In the genomic region with DNA sequence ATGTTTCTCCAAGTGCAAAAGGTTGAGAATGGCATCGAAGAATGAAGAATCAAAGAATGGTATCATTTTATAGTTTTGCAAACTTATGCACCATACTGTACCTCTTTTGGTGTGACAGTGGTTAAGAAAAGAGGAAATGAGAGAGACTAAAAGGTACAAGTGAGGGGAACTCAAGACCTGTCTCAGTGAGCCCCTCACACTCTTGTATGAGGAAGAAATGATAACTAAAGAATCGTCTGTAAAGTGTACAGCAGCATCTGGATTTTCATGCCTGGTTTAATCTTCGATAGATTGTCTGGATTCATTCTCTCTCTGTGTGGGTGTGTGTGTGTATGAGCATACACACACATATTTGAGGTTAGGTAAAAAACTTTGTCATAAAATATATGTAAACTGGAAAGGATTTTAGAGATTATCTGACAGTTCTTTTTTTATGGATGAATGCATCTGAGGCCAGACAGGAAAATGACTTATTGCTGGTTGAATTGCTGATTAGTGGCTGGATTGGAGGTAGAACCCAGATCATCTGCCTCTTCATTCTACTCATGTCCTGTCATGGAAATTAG, we compare ENCODE assay signal across 8 cellular contexts. TPM values are rescaled to one million over a fixed set of nuclear protein-coding genes. Genes with fewer than 3 reads are reported as not detected.
DNase-seq lines count a peak whose midpoint lies in the region; ATAC-seq and TF ChIP-seq lines count a peak whose summit lies in the region.

No MANE protein-coding gene starts in this region.

- 63 to 80% methylated on average over 3 of the region's 3 CpGs for WGBS in body of pancreas, 2 donors
- 56 to 64% (median 57%) methylated on average over 3 of the region's 3 CpGs for WGBS in ovary, 3 donors

- H4K20me1 ChIP-seq in BLaER1 = no peaks in the 10 kb centered on the region

- H3K27me3 ChIP-seq in BLaER1 = no peaks in the 10 kb centered on the region
- no peaks in the 10 kb centered on the region for H3K27me3 ChIP-seq in body of pancreas
- H3K27me3 ChIP-seq in ovary = no peaks in the 10 kb centered on the region

- no peak overlapping the region for H3K9ac ChIP-seq in BLaER1

- H3K4me1 ChIP-seq in BLaER1 = peaks cover 80% of the 10 kb centered on the region
- peaks cover 25% of the 10 kb centered on the region for H3K4me1 ChIP-seq in body of pancreas
- H3K4me1 ChIP-seq in ovary (ENCODE audit: insufficient read depth) = peaks cover 14% of the 10 kb centered on the region

- H3K4me3 Mint-ChIP-seq in activated T-helper 2 cell treated with anti-CD3 and anti-CD28 coated beads, Interferon-gamma antibody, Interleukin-2, Interleukin-4, amounts not matched to agents 10 μg/mL and 5 μg/mL and 100 μg/mL, durations not matched to agents 14 hours and 24 hours and 36 hours (ENCODE audit: low read depth) = no peak overlapping the region
- peak overlapping the region; percentile 69 to 72 for H3K4me3 Mint-ChIP-seq in stimulated activated naive CD8-positive, alpha-beta T cell treated with anti-CD3 and anti-CD28 coated beads, Interleukin-15, amount 100 ng/mL, for 72 hours

- H3K4me3 ChIP-seq in BLaER1 (no peak overlapping the region), body of pancreas (no peak overlapping the region), ovary (no peak overlapping the region)

- peak overlapping the region; percentile 89 for H3K4me2 ChIP-seq in BLaER1

- ATAC-seq in GM19328 (IDR thresholded peaks at IDR 0.05; ENCODE audit: unreplicated experiment) = peak; percentile 45
- peak; percentile 70 for ATAC-seq in HG03175 (IDR thresholded peaks at IDR 0.05; ENCODE audit: unreplicated experiment)
- ATAC-seq in stimulated activated naive CD8-positive, alpha-beta T cell treated with anti-CD3 and anti-CD28 coated beads, Interleukin-15, amount 100 ng/mL, for 72 hours = no peak
- no peak for ATAC-seq in body of pancreas

- TF ChIP-seq CTCF in body of pancreas (IDR thresholded peaks at IDR 0.05) = no peak
- no peak for TF ChIP-seq CTCF in ovary (IDR thresholded peaks at IDR 0.05)

- no peak for DNase-seq in activated T-helper 2 cell treated with anti-CD3 and anti-CD28 coated beads, Interferon-gamma antibody, Interleukin-2, Interleukin-4, amounts not matched to agents 10 μg/mL and 5 μg/mL and 100 μg/mL, durations not matched to agents 14 hours and 24 hours and 36 hours (ENCODE audit: low spot score)
- DNase-seq in stimulated activated naive CD8-positive, alpha-beta T cell treated with anti-CD3 and anti-CD28 coated beads, Interleukin-15, amount 100 ng/mL, for 72 hours = no peak
- no peak for DNase-seq in body of pancreas
- DNase-seq in ovary = no peak
- no peak for DNase-seq in activated effector memory CD4-positive, alpha-beta T cell treated with anti-CD3 and anti-CD28 coated beads, Interleukin-2, amount 50 U/mL, for 16 hours

- H3K36me3 Mint-ChIP-seq in activated T-helper 2 cell treated with anti-CD3 and anti-CD28 coated beads, Interferon-gamma antibody, Interleukin-2, Interleukin-4, amounts not matched to agents 10 μg/mL and 5 μg/mL and 100 μg/mL, durations not matched to agents 14 hours and 24 hours and 36 hours (ENCODE audit: low read depth) = peaks cover 50% of the 10 kb centered on the region

- H3K27ac ChIP-seq in BLaER1 (0 out of 2 replicates have a peak overlapping the region, but pooled peaks have one; percentile 53), body of pancreas (no peak overlapping the region), ovary (no peak overlapping the region)

- intact Hi-C loops in activated T-helper 2 cell treated with anti-CD3 and anti-CD28 coated beads, Interferon-gamma antibody, Interleukin-2, Interleukin-4, amounts not matched to agents 10 μg/mL and 5 μg/mL and 100 μg/mL, durations not matched to agents 14 hours and 24 hours and 36 hours (cut with micrococcal nuclease) = no loop called here
- intact Hi-C loops in body of pancreas (cut with DNase I) = no loop called here
- intact Hi-C loops in ovary (cut with DNase I) = loop anchor here in 1 of 4 donors (10.0 kb wide), 1 partner anchor 266 kb away; no protein-coding TSS in a partner anchor

- TF ChIP-seq POLR2A in body of pancreas (IDR thresholded peaks at IDR 0.05) (no peak), ovary (IDR thresholded peaks at IDR 0.05) (no peak)

- H3K4me1 Mint-ChIP-seq in activated T-helper 2 cell treated with anti-CD3 and anti-CD28 coated beads, Interferon-gamma antibody, Interleukin-2, Interleukin-4, amounts not matched to agents 10 μg/mL and 5 μg/mL and 100 μg/mL, durations not matched to agents 14 hours and 24 hours and 36 hours (ENCODE audit: low read depth) = peaks cover 60% of the 10 kb centered on the region
- H3K4me1 Mint-ChIP-seq in stimulated activated naive CD8-positive, alpha-beta T cell treated with anti-CD3 and anti-CD28 coated beads, Interleukin-15, amount 100 ng/mL, for 72 hours = peaks cover 64% of the 10 kb centered on the region

- peak overlapping the region; percentile 36 for H3K27ac Mint-ChIP-seq in activated T-helper 2 cell treated with anti-CD3 and anti-CD28 coated beads, Interferon-gamma antibody, Interleukin-2, Interleukin-4, amounts not matched to agents 10 μg/mL and 5 μg/mL and 100 μg/mL, durations not matched to agents 14 hours and 24 hours and 36 hours
- H3K27ac Mint-ChIP-seq in stimulated activated naive CD8-positive, alpha-beta T cell treated with anti-CD3 and anti-CD28 coated beads, Interleukin-15, amount 100 ng/mL, for 72 hours = no peak overlapping the region

- H3K27me3 Mint-ChIP-seq in activated T-helper 2 cell treated with anti-CD3 and anti-CD28 coated beads, Interferon-gamma antibody, Interleukin-2, Interleukin-4, amounts not matched to agents 10 μg/mL and 5 μg/mL and 100 μg/mL, durations not matched to agents 14 hours and 24 hours and 36 hours (ENCODE audit: low read depth) = no peaks in the 10 kb centered on the region
- H3K27me3 Mint-ChIP-seq in stimulated activated naive CD8-positive, alpha-beta T cell treated with anti-CD3 and anti-CD28 coated beads, Interleukin-15, amount 100 ng/mL, for 72 hours = no peaks in the 10 kb centered on the region

- H3K36me3 ChIP-seq in BLaER1 (peaks cover 6% of the 10 kb centered on the region; the same call in 1 of the 2 replicates), body of pancreas (replicated peaks in 1 of 2; ENCODE audit: insufficient read depth in 1 of 2, low read depth in 2 of 2) (no peaks in the 10 kb centered on the region), ovary (no peaks in the 10 kb centered on the region)

- H3K9me3 ChIP-seq in BLaER1 (peaks cover 7% of the 10 kb centered on the region), body of pancreas (no peaks in the 10 kb centered on the region), ovary (no peaks in the 10 kb centered on the region)

- H3K9me3 Mint-ChIP-seq in activated T-helper 2 cell treated with anti-CD3 and anti-CD28 coated beads, Interferon-gamma antibody, Interleukin-2, Interleukin-4, amounts not matched to agents 10 μg/mL and 5 μg/mL and 100 μg/mL, durations not matched to agents 14 hours and 24 hours and 36 hours = no peaks in the 10 kb centered on the region
- H3K9me3 Mint-ChIP-seq in stimulated activated naive CD8-positive, alpha-beta T cell treated with anti-CD3 and anti-CD28 coated beads, Interleukin-15, amount 100 ng/mL, for 72 hours = no peaks in the 10 kb centered on the region

- TF ChIP-seq EP300 in ovary (IDR thresholded peaks at IDR 0.05) = no peak

RNA-seq across cellular contexts. Expression of a gene that starts 15.9 kb away (rescaled TPM):
- total RNA-seq in activated T-helper 2 cell treated with anti-CD3 and anti-CD28 coated beads, Interferon-gamma antibody, Interleukin-2, Interleukin-4, amounts not matched to agents 10 μg/mL and 5 μg/mL and 100 μg/mL, durations not matched to agents 14 hours and 24 hours and 36 hours = 141 and 143 TPM in 2 replicates
- 100 to 1,000 TPM; 184 to 203 TPM for total RNA-seq in body of pancreas
- total RNA-seq in ovary = 100 to 1,000 TPM; 124 to 390 (median 248) TPM
- polyA plus RNA-seq in ovary = 100 to 1,000 TPM; 136 to 156 TPM

Comparison
In these comparisons a context has a peak if more than half of its experiments do, and no peak if none do; other contexts are left out.
1. ATAC-seq: peak in GM19328 (single experiment) and HG03175 (single experiment); none in stimulated activated naive CD8-positive, alpha-beta T cell treated with anti-CD3 and anti-CD28 coated beads, Interleukin-15, amount 100 ng/mL, for 72 hours (single experiment) and body of pancreas (single experiment).